In genomic region chr11:93100211-93100610, GRCh38 we compare ENCODE assay signal across 18 cellular contexts.
A peak's percentile ranks its signal among the peaks of the same experiment; 100 is the strongest.
DNase-seq lines count a peak whose midpoint lies in the region; ATAC-seq and TF ChIP-seq lines count a peak whose summit lies in the region.
"Had no signal": no experiment of that assay in that cellular context is flagged by ENCODE, and none has a peak within 500 bp of the region (broad histone marks: within the 10 kb centered on the region; RNA-seq: fewer than 3 reads in every experiment).

No MANE protein-coding gene starts in this region.

- H3K36me3 ChIP-seq in HUES6 (ENCODE audit: control insufficient read depth, insufficient read depth, low read length) (no peaks in the 10 kb centered on the region), mesodermal cell (ENCODE audit: control insufficient read depth, insufficient read depth, low read length) (no peaks in the 10 kb centered on the region)

- H3K4me3 ChIP-seq in HUES6 (ENCODE audit: low read depth, low read length) (no peak overlapping the region), choroid plexus epithelial cell (ENCODE audit: low read depth, low read length) (no peak overlapping the region), mesodermal cell (ENCODE audit: extremely low read depth, insufficient read depth, low read length, poor library complexity, severe bottlenecking) (no peak overlapping the region)
- H3K4me3 ChIP-seq: A549 had no signal

- peak overlapping the region; percentile 2 for H3K9ac ChIP-seq in HUES6 (ENCODE audit: low read length)

- H3K9me3 ChIP-seq in HUES6 (ENCODE audit: control insufficient read depth, insufficient read depth, low read depth, low read length) (peaks cover 10% of the 10 kb centered on the region), mesodermal cell (ENCODE audit: control insufficient read depth, low read length) (peaks cover 2% of the 10 kb centered on the region)
- H3K9me3 ChIP-seq: A549 had no signal

- WGBS in mesodermal cell (ENCODE audit: insufficient coverage in 2 of 2), 2 experiments: 75 to 91% methylated on average over 2 of the region's 2 CpGs

- ATAC-seq in HG03135 (IDR thresholded peaks at IDR 0.05; ENCODE audit: unreplicated experiment) (no peak), HG03354 (IDR thresholded peaks at IDR 0.05; ENCODE audit: poor library complexity, severe bottlenecking, unreplicated experiment) (no peak)
- ATAC-seq: A549; activated CD4-positive, alpha-beta T cell treated with anti-CD3 and anti-CD28 coated beads for 36 hours; activated naive CD8-positive, alpha-beta T cell treated with anti-CD3 and anti-CD28 coated beads, Interleukin-2, amount 50 U/mL, for 24 hours; HCT116 had no signal

- no peaks in the 10 kb centered on the region for H3K27me3 ChIP-seq in HUES6 (ENCODE audit: control insufficient read depth, insufficient read depth, low read length)

- H3K4me1 ChIP-seq in HUES6 (ENCODE audit: control insufficient read depth, insufficient read depth, low read length) (peaks cover 15% of the 10 kb centered on the region), mesodermal cell (ENCODE audit: control insufficient read depth, insufficient read depth, low read length, poor library complexity, severe bottlenecking) (peaks cover 19% of the 10 kb centered on the region)
- H3K4me1 ChIP-seq: A549 had no signal

- no peak overlapping the region; the same call in 1 of the 2 replicates for H3K27ac ChIP-seq in HUES6 (ENCODE audit: low read depth, low read length)
- H3K27ac ChIP-seq in mesodermal cell (ENCODE audit: low read depth, low read length, severe bottlenecking): peak overlapping the region; percentile 47
- H3K27ac ChIP-seq: A549 had no signal

- no peak for TF ChIP-seq CTCF in choroid plexus epithelial cell (conservative IDR thresholded peaks at IDR 0.05; ENCODE audit: low read depth, low read length)

- DNase-seq in AG08395 (ENCODE audit: low spot score) (peak; percentile 12), choroid plexus epithelial cell (ENCODE audit: low read depth) (peak; percentile 33), SK-N-DZ (ENCODE audit: low spot score) (no peak), COR-L47 (lab: John Stamatoyannopoulos, UW) (no peak)
- DNase-seq: activated CD4-positive, alpha-beta T cell treated with anti-CD3 and anti-CD28 coated beads for 36 hours; activated naive CD8-positive, alpha-beta T cell treated with anti-CD3 and anti-CD28 coated beads, Interleukin-2, amount 50 U/mL, for 24 hours; CD4-positive, CD25-positive, alpha-beta regulatory T cell; effector memory CD4-positive, alpha-beta T cell; NCI-H2029; NCI-H446 treated with DMSO at 0.1 percent for 48 hours; small intestine; stimulated activated CD4-positive, alpha-beta T cell treated with anti-CD3 and anti-CD28 coated beads, Interleukin-4, amount 100 ng/mL, for 1 hour had no signal

Comparison
In these comparisons a context has a peak if more than half of its experiments do, and no peak if none do; other contexts are left out.
1. DNase-seq: peak in AG08395 (single experiment) and choroid plexus epithelial cell (single experiment); none in SK-N-DZ (single experiment) and COR-L47 (single experiment).